Comparison of ENCODE assay signal across 15 cellular contexts in the genomic region with DNA sequence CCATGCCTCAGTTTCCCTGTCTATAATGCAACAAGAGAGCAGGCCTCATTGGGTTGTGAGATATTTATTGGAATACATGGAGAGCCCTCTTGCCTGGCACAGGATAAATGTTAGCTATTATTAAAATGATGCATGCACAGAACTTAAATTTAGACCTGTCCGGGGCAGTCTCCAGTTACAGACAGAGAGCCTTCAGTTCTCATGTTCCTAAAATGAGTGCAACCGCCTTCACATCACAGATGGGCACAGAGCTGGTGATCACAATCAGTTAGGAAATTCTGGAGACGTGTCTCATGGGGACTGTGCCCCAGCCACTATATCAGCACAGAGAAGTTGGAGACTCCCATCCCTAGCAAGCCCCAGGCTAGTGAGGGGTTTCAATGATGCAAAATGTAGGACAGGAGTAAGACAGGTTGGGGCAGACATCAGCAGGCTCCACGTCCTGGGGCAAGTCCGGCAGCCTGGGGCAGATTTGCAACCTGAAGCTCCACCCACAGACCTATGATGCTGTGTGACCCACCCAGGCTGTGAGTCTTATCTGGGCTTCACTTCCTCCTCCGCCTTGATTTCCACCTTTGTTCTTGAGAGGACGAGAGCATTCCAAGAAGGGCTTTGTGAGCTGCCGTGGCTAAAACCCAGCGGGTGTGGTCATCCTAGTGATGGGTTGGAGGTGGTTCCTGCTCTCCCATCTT. TPM values are rescaled to one million over a fixed set of nuclear protein-coding genes. Genes with fewer than 3 reads are reported as not detected.
"Had no signal": no experiment of that assay in that cellular context is flagged by ENCODE, and none has a peak within 500 bp of the region (broad histone marks: within the 10 kb centered on the region; RNA-seq: fewer than 3 reads in every experiment).

No MANE protein-coding gene starts in this region.

- H3K27me3 ChIP-seq: stomach, testis, upper lobe of right lung had no signal

- H3K9me3 ChIP-seq: stomach, testis, upper lobe of right lung had no signal

- ATAC-seq: naive thymus-derived CD8-positive, alpha-beta T cell; upper lobe of right lung had no signal

- DNase-seq: activated CD4-positive, alpha-beta T cell treated with anti-CD3 and anti-CD28 coated beads, Interleukin-2, amount 10 ng/mL, durations not matched to agents 7 days and 5 days; activated CD4-positive, CD25-positive, alpha-beta regulatory T cell; activated naive CD8-positive, alpha-beta T cell treated with anti-CD3 and anti-CD28 coated beads for 36 hours; effector memory CD4-positive, alpha-beta T cell; glutamatergic neuron; immature natural killer cell; left cardiac atrium; naive thymus-derived CD8-positive, alpha-beta T cell; right cardiac atrium; stimulated activated CD4-positive, alpha-beta T cell treated with anti-CD3 and anti-CD28 coated beads, Interleukin-1b, Interleukin-23, amount 100 ng/mL, for 48 hours; stomach; testis; upper lobe of right lung had no signal

- H3K27ac ChIP-seq: stomach, testis, upper lobe of right lung had no signal

- H3K4me1 ChIP-seq: testis, upper lobe of right lung had no signal

- H3K4me3 ChIP-seq: lung, stomach, testis, upper lobe of right lung had no signal

- H3K36me3 ChIP-seq: stomach, upper lobe of right lung had no signal

RNA-seq across cellular contexts. Expression of gene CXCL12, which starts 49.4 kb away (rescaled TPM):
- total RNA-seq: activated CD4-positive, alpha-beta T cell treated with anti-CD3 and anti-CD28 coated beads, Interleukin-2, amount 10 ng/mL, durations not matched to agents 7 days and 5 days; activated naive CD8-positive, alpha-beta T cell treated with anti-CD3 and anti-CD28 coated beads for 36 hours; activated T-helper 1 cell treated with anti-CD3 and anti-CD28 coated beads, Interleukin-12 subunit alpha, Interleukin-12 subunit beta, Interleukin-2, Interleukin-4 antibody, amounts not matched to agents 30 ng/mL and 10 ng/mL and 1 ng/mL, durations not matched to agents 14 hours and 24 hours and 36 hours; naive thymus-derived CD8-positive, alpha-beta T cell had no signal
- polyA plus RNA-seq: immature natural killer cell; naive thymus-derived CD8-positive, alpha-beta T cell had no signal
